1 cellular context compared by ENCODE assay signal in genomic region chr1:152932170-152932811, GRCh38.
TF ChIP-seq lines count a peak whose summit lies in the region.

No MANE protein-coding gene starts in this region.

TF ChIP-seq in K562, 482 proteins besides CTCF, POLR2A, EP300 and RAD21:
- TF ChIP-seq ZKSCAN8 (CRISPR knock-in tag; IDR thresholded peaks at IDR 0.05) (no peak), ATF3 (IDR thresholded peaks at IDR 0.05) (peak; percentile 11; the same call in 1 of the 2 replicates), ATF3 (CRISPR knock-in tag; conservative IDR thresholded peaks at IDR 0.05) (no peak)
